In genomic region chr18:55012041-55012440, GRCh38 we compare ENCODE assay signal across 29 cellular contexts. TPM values are rescaled to one million over a fixed set of nuclear protein-coding genes. Genes with fewer than 3 reads are reported as not detected.
DNase-seq lines count a peak whose midpoint lies in the region; FAIRE-seq and TF ChIP-seq lines count a peak whose summit lies in the region.
"Had no signal": no experiment of that assay in that cellular context is flagged by ENCODE, and none has a peak within 500 bp of the region (broad histone marks: within the 10 kb centered on the region; RNA-seq: fewer than 3 reads in every experiment).

No MANE protein-coding gene starts in this region.

- H3K36me3 ChIP-seq in adipocyte (ENCODE audit: control insufficient read depth, insufficient read depth, low read length, severe bottlenecking) (no peaks in the 10 kb centered on the region), hepatocyte (replicated peaks; ENCODE audit: insufficient read depth, low read depth) (no peaks in the 10 kb centered on the region), kidney (ENCODE audit: control insufficient read depth in 1 of 2, insufficient read depth in 2 of 2, low read length in 2 of 2) (no peaks in the 10 kb centered on the region)
- H3K36me3 ChIP-seq: BLaER1, brain microvascular endothelial cell, gastroesophageal sphincter, thoracic aorta, WERI-Rb-1 had no signal

- H4K5ac ChIP-seq in H9 (ENCODE audit: insufficient read length, low read depth, low read length) = no peak overlapping the region

- H2AK5ac ChIP-seq in H9 (ENCODE audit: insufficient read length, low read length) = no peak overlapping the region

- no peak overlapping the region for H2BK20ac ChIP-seq in H9 (ENCODE audit: low read depth, low read length, poor library complexity, severe bottlenecking)

- H3K36me3 Mint-ChIP-seq in H9 (ENCODE audit: insufficient read depth in 1 of 3, low read depth in 3 of 3) = peaks cover 0 to 4% (median 0%) of the 10 kb centered on the region in 3 experiments; a peak in 1 of 7 replicates
- H3K36me3 Mint-ChIP-seq: mesothelial cell of epicardium; natural killer cell treated with Interleukin-12 subunit alpha and Interleukin-12 subunit beta and Interleukin-15 and Interleukin-18, amount 100 ng/mL, for 72 hours; stimulated activated memory B cell treated with anti-CD40 and anti-IgM and Interleukin-4, amounts not matched to agents 10 μg/mL and 1 μg/mL and 100 μg/mL, for 72 hours had no signal

- no peak overlapping the region for H3K27ac Mint-ChIP-seq in H9
- H3K27ac Mint-ChIP-seq: dendritic cell treated with granulocyte-macrophage colony-stimulating factor and Interleukin-4, amounts not matched to agents 40 ng/mL and 50 ng/mL, for 4 days; mesothelial cell of epicardium; natural killer cell treated with Interleukin-12 subunit alpha and Interleukin-12 subunit beta and Interleukin-15 and Interleukin-18, amount 100 ng/mL, for 72 hours; stimulated activated memory B cell treated with anti-CD40 and anti-IgM and Interleukin-4, amounts not matched to agents 10 μg/mL and 1 μg/mL and 100 μg/mL, for 72 hours had no signal

- no peak overlapping the region for H2BK5ac ChIP-seq in H9 (ENCODE audit: insufficient read length, low read length)

- H3K27me3 Mint-ChIP-seq in H9 (ENCODE audit: low read depth) = peaks cover 2% of the 10 kb centered on the region; the same call in 1 of the 2 replicates
- H3K27me3 Mint-ChIP-seq: dendritic cell treated with granulocyte-macrophage colony-stimulating factor and Interleukin-4, amounts not matched to agents 40 ng/mL and 50 ng/mL, for 4 days; stimulated activated memory B cell treated with anti-CD40 and anti-IgM and Interleukin-4, amounts not matched to agents 10 μg/mL and 1 μg/mL and 100 μg/mL, for 72 hours had no signal

- H3K56ac ChIP-seq in H9 (ENCODE audit: insufficient read length, low read depth, low read length) = no peak overlapping the region

- H4K91ac ChIP-seq in H9 (ENCODE audit: insufficient read length, low read depth, low read length) = no peak overlapping the region

- H3K14ac ChIP-seq in H9 (ENCODE audit: insufficient read depth, low read length) = no peak overlapping the region

- no peak overlapping the region for H3K18ac ChIP-seq in H9 (ENCODE audit: insufficient read length, low read depth, low read length)

- H3K9ac ChIP-seq in adipocyte (ENCODE audit: low read length) = no peak overlapping the region
- H3K9ac ChIP-seq in kidney (ENCODE audit: low read length in 2 of 2) = no peak overlapping the region
- H3K9ac ChIP-seq in H9 (ENCODE audit: extremely low read depth, insufficient read length, low read length) = no peak overlapping the region
- H3K9ac ChIP-seq: BLaER1 had no signal

- no peaks in the 10 kb centered on the region for H3K9me3 Mint-ChIP-seq in H9
- H3K9me3 Mint-ChIP-seq: dendritic cell treated with granulocyte-macrophage colony-stimulating factor and Interleukin-4, amounts not matched to agents 40 ng/mL and 50 ng/mL, for 4 days; natural killer cell treated with Interleukin-12 subunit alpha and Interleukin-12 subunit beta and Interleukin-15 and Interleukin-18, amount 100 ng/mL, for 72 hours; stimulated activated memory B cell treated with anti-CD40 and anti-IgM and Interleukin-4, amounts not matched to agents 10 μg/mL and 1 μg/mL and 100 μg/mL, for 72 hours had no signal

- peak; percentile 0 for DNase-seq in GM04503 (ENCODE audit: low read depth)
- peak; percentile 51 for DNase-seq in adipocyte (ENCODE audit: low read depth)
- peak; percentile 42 for DNase-seq in hepatocyte (ENCODE audit: low spot score)
- DNase-seq in kidney = no peak
- no peak for DNase-seq in NCI-H1105 treated with DMSO at 0.1 percent for 48 hours (lab: John Stamatoyannopoulos, UW)
- no peak for DNase-seq in H9
- DNase-seq in COLO829 (ENCODE audit: low spot score) = no peak
- DNase-seq: activated CD4-positive, alpha-beta T cell treated with anti-CD3 and anti-CD28 coated beads, Interleukin-2, amount 50 U/mL, for 4 hours; activated CD8-positive, alpha-beta memory T cell treated with anti-CD3 and anti-CD28 coated beads, Interleukin-2, amount 50 U/mL, for 48 hours; brain microvascular endothelial cell; GDM1; Karpas-422; NCI-H1930; NCI-H2227 treated with DMSO at 0.1 percent for 48 hours; NCI-H774; PC-9; posterior cingulate gyrus; stimulated activated CD4-positive, alpha-beta T cell treated with anti-CD3 and anti-CD28 coated beads, Interleukin-1b, Interleukin-23, amount 100 ng/mL, for 48 hours; T-helper 2 cell; WERI-Rb-1 had no signal

- 48% methylated on average over 7 of the region's 7 CpGs for WGBS in hepatocyte (ENCODE audit: low lambda C conversion rate, missing lambda C conversion rate)
- WGBS in H9 (ENCODE audit: extremely low coverage, insufficient read length, low lambda C conversion rate) = no CpG with 5 or more reads among the region's 7 CpGs

- no peak overlapping the region for H2BK12ac ChIP-seq in H9 (ENCODE audit: insufficient read length, low read depth, low read length)

- no peak for FAIRE-seq in kidney (lab: Jason Lieb, UNC)
- FAIRE-seq: GM12878, H54 had no signal

- H3K27me3 ChIP-seq in adipocyte (replicated peaks; ENCODE audit: control insufficient read depth, insufficient read depth, low read length) (peaks cover 7% of the 10 kb centered on the region), hepatocyte (no peaks in the 10 kb centered on the region), H9 (ENCODE audit: insufficient read depth, low read length) (no peaks in the 10 kb centered on the region)
- H3K27me3 ChIP-seq: BLaER1, brain microvascular endothelial cell, gastroesophageal sphincter had no signal

- intact Hi-C loops in kidney (cut with DNase I) = no loop called here

- H3K27ac ChIP-seq in hepatocyte = peak overlapping the region; percentile 56
- no peak overlapping the region for H3K27ac ChIP-seq in kidney (ENCODE audit: low read depth in 2 of 2, low read length in 2 of 2)
- H3K27ac ChIP-seq in H9 (ENCODE audit: insufficient read length, low read depth, low read length) = no peak overlapping the region
- H3K27ac ChIP-seq: BLaER1, brain microvascular endothelial cell, gastroesophageal sphincter, PC-9, thoracic aorta, WERI-Rb-1 had no signal

- no peak overlapping the region for H2AFZ ChIP-seq in hepatocyte
- no peak overlapping the region for H2AFZ ChIP-seq in H9 (ENCODE audit: low read length)
- H2AFZ ChIP-seq: PC-9 had no signal

- no peak overlapping the region for H3K4me3 ChIP-seq in adipocyte (ENCODE audit: low read length)
- H3K4me3 ChIP-seq in hepatocyte = no peak overlapping the region
- H3K4me3 ChIP-seq in kidney (ENCODE audit: low read length in 2 of 2) = no peak overlapping the region
- H3K4me3 ChIP-seq: BLaER1, gastroesophageal sphincter, GM12878, PC-9, thoracic aorta had no signal

- H3K4me2 ChIP-seq in hepatocyte = no peak overlapping the region
- H3K4me2 ChIP-seq in H9 (ENCODE audit: insufficient read depth, insufficient read length, low read length) = no peak overlapping the region
- H3K4me2 ChIP-seq: BLaER1, PC-9 had no signal

- H3K4ac ChIP-seq in H9 (ENCODE audit: low read depth, low read length) = no peak overlapping the region

- TF ChIP-seq CTCF in hepatocyte (IDR thresholded peaks at IDR 0.05; ENCODE audit: poor library complexity) = no peak
- TF ChIP-seq CTCF in kidney (IDR thresholded peaks at IDR 0.05; ENCODE audit: borderline replicate concordance, extremely low read depth, insufficient read depth) = no peak
- no peak for TF ChIP-seq CTCF in H9 (conservative IDR thresholded peaks at IDR 0.05)

- no peaks in the 10 kb centered on the region for H3K4me1 ChIP-seq in adipocyte (ENCODE audit: control insufficient read depth, insufficient read depth, low read length)
- no peaks in the 10 kb centered on the region for H3K4me1 ChIP-seq in hepatocyte (ENCODE audit: insufficient read depth)
- no peaks in the 10 kb centered on the region for H3K4me1 ChIP-seq in kidney (ENCODE audit: control insufficient read depth in 1 of 2, insufficient read depth in 1 of 2, low read depth in 1 of 2, low read length in 2 of 2)
- H3K4me1 ChIP-seq in H9 (ENCODE audit: insufficient read depth, low read length) = peaks cover 7% of the 10 kb centered on the region; the same call in 1 of the 2 replicates
- H3K4me1 ChIP-seq: BLaER1, gastroesophageal sphincter had no signal

- H3K79me2 ChIP-seq in hepatocyte = no peaks in the 10 kb centered on the region
- H3K79me2 ChIP-seq in H9 (ENCODE audit: insufficient read depth, low read length) = no peaks in the 10 kb centered on the region

- no peaks in the 10 kb centered on the region for H3K79me1 ChIP-seq in H9 (ENCODE audit: insufficient read depth, low read depth, low read length, poor library complexity, severe bottlenecking)

- H3K23me2 ChIP-seq in H9 (ENCODE audit: insufficient read length, low read depth, low read length, poor library complexity, severe bottlenecking) = no peaks in the 10 kb centered on the region

- H3K9me2 ChIP-seq in hepatocyte (replicated peaks; ENCODE audit: insufficient read depth) = no peaks in the 10 kb centered on the region

- no peak overlapping the region for H3T11ph ChIP-seq in H9 (ENCODE audit: low read length)

- H3K23ac ChIP-seq in H9 (ENCODE audit: insufficient read length, low read depth, low read length) = no peak overlapping the region

- H2BK15ac ChIP-seq in H9 (ENCODE audit: low read depth, low read length) = no peak overlapping the region

- H3K9me3 ChIP-seq in adipocyte (ENCODE audit: control insufficient read depth, low read length) (no peaks in the 10 kb centered on the region), hepatocyte (ENCODE audit: low read depth) (no peaks in the 10 kb centered on the region), kidney (ENCODE audit: control insufficient read depth in 1 of 2, low read length in 2 of 2) (no peaks in the 10 kb centered on the region), H9 (ENCODE audit: control insufficient read depth, low read depth, low read length) (no peaks in the 10 kb centered on the region)
- H3K9me3 ChIP-seq: BLaER1, gastroesophageal sphincter, thoracic aorta had no signal

- no peak overlapping the region for H4K8ac ChIP-seq in H9 (replicated peaks; ENCODE audit: insufficient read length, low read depth, low read length)

- peak overlapping the region in 1 of 2 experiments; percentile 8; a peak in 1 of 5 replicates for H3K4me3 Mint-ChIP-seq in H9
- H3K4me3 Mint-ChIP-seq: dendritic cell treated with granulocyte-macrophage colony-stimulating factor and Interleukin-4, amounts not matched to agents 40 ng/mL and 50 ng/mL, for 4 days; mesothelial cell of epicardium; natural killer cell treated with Interleukin-12 subunit alpha and Interleukin-12 subunit beta and Interleukin-15 and Interleukin-18, amount 100 ng/mL, for 72 hours; stimulated activated memory B cell treated with anti-CD40 and anti-IgM and Interleukin-4, amounts not matched to agents 10 μg/mL and 1 μg/mL and 100 μg/mL, for 72 hours had no signal

- H3K4me1 Mint-ChIP-seq in H9 = peaks cover 24 to 26% of the 10 kb centered on the region in 2 experiments

- H4K20me1 ChIP-seq in hepatocyte (ENCODE audit: insufficient read depth, poor library complexity, severe bottlenecking) (no peaks in the 10 kb centered on the region), H9 (ENCODE audit: control insufficient read depth, insufficient read depth, insufficient read length) (no peaks in the 10 kb centered on the region)
- H4K20me1 ChIP-seq: BLaER1 had no signal

- no peak overlapping the region for H2BK120ac ChIP-seq in H9 (ENCODE audit: low read depth, low read length, poor library complexity, severe bottlenecking)

RNA-seq across cellular contexts. Expression of gene CCDC68, which starts 52.8 kb away (rescaled TPM):
- total RNA-seq in hepatocyte (11.6 and 13.0 TPM in 2 replicates), kidney (6.1 TPM), H9 (2021) (not detected in 2 replicates)
- polyA plus RNA-seq in hepatocyte (6.7 and 7.8 TPM in 2 replicates), kidney (ENCODE audit: insufficient read depth, low read depth, low replicate concordance) (2.6 TPM)
- total RNA-seq: GM12878, mesothelial cell of epicardium had no signal

Comparison
In these comparisons a context has a peak if more than half of its experiments do, and no peak if none do; other contexts are left out.
1. DNase-seq: peak in GM04503 (single experiment), adipocyte (single experiment) and hepatocyte (single experiment); none in kidney (single experiment), NCI-H1105 treated with DMSO at 0.1 percent for 48 hours (single experiment), H9 (single experiment) and COLO829 (single experiment).